Comparison of ENCODE assay signal across 11 cellular contexts in genomic region chr12:3728686-3729085, GRCh38. TPM values are rescaled to one million over a fixed set of nuclear protein-coding genes. Genes with fewer than 3 reads are reported as not detected.
DNase-seq lines count a peak whose midpoint lies in the region; ATAC-seq, FAIRE-seq and TF ChIP-seq lines count a peak whose summit lies in the region.
"Had no signal": no experiment of that assay in that cellular context is flagged by ENCODE, and none has a peak within 500 bp of the region (broad histone marks: within the 10 kb centered on the region; RNA-seq: fewer than 3 reads in every experiment).

No MANE protein-coding gene starts in this region.

- DNase-seq in GM19239 (ENCODE audit: insufficient read length, low spot score) (no peak), T-cell (peak in 25 of 34 experiments; percentile 12 to 61 (median 35)), vagina (ENCODE audit: extremely low spot score in 2 of 2) (no peak), COLO668 (lab: John Stamatoyannopoulos, UW; ENCODE audit: unreplicated experiment) (no peak), dermis blood vessel endothelial cell (no peak)
- no peak for DNase-seq in stimulated activated naive CD4-positive, alpha-beta T cell (lab: John Stamatoyannopoulos, UW)
- DNase-seq: left ventricle myocardium inferior, WERI-Rb-1 had no signal

- peaks cover 24% of the 10 kb centered on the region for H3K36me3 ChIP-seq in neutrophil
- no peaks in the 10 kb centered on the region for H3K36me3 ChIP-seq in vagina
- H3K36me3 ChIP-seq: left ventricle myocardium inferior, WERI-Rb-1 had no signal

- peak overlapping the region; percentile 66 to 90 for H3K27ac Mint-ChIP-seq in T-cell

- peaks cover 72% of the 10 kb centered on the region for H3K36me3 Mint-ChIP-seq in T-cell

- TF ChIP-seq POLR2A in vagina (IDR thresholded peaks at IDR 0.05) = no peak

- H3K27me3 ChIP-seq in neutrophil (no peaks in the 10 kb centered on the region), vagina (no peaks in the 10 kb centered on the region)

- CTCF ChIA-PET in T-cell (lab: Charles Lee) = interaction anchor here in 1 of 2 donors (0.7 to 1.9 kb wide), 2 partner anchors 25 to 548 kb away, joined by 3 to 9 read pairs; partner anchors contain the start of gene CRACR2A

- H3K27ac ChIP-seq in neutrophil = peak overlapping the region; percentile 94
- no peak overlapping the region for H3K27ac ChIP-seq in vagina
- H3K27ac ChIP-seq: left ventricle myocardium inferior, WERI-Rb-1 had no signal

- H3K4me3 ChIP-seq in neutrophil (ENCODE audit: low read depth in 1 of 2, low read length in 1 of 2) (peak overlapping the region; percentile 56 to 64), vagina (no peak overlapping the region)
- H3K4me3 ChIP-seq: left ventricle myocardium inferior had no signal

- H3K27me3 Mint-ChIP-seq in T-cell = no peaks in the 10 kb centered on the region

- H3K9me3 ChIP-seq in neutrophil (no peaks in the 10 kb centered on the region), vagina (no peaks in the 10 kb centered on the region)
- H3K9me3 ChIP-seq: left ventricle myocardium inferior had no signal

- peaks cover 67 to 77% of the 10 kb centered on the region in 2 experiments for H3K4me1 ChIP-seq in neutrophil (ENCODE audit: control insufficient read depth in 1 of 2, insufficient read depth in 1 of 2, low read depth in 1 of 2, low read length in 1 of 2)
- H3K4me1 ChIP-seq in vagina = no peaks in the 10 kb centered on the region

- H3K9me3 Mint-ChIP-seq in T-cell = no peaks in the 10 kb centered on the region

- H3K4me3 Mint-ChIP-seq in T-cell = peak overlapping the region in 1 of 3 donors; percentile 64

- POLR2A ChIA-PET in T-cell (lab: Charles Lee) = no interaction called here

- TF ChIP-seq CTCF in neutrophil (IDR thresholded peaks at IDR 0.05) (peak; percentile 25), vagina (IDR thresholded peaks at IDR 0.05) (no peak)

- FAIRE-seq in GM19239 (lab: Jason Lieb, UNC) = peak; percentile 39
- FAIRE-seq: astrocyte had no signal

- intact Hi-C loops in vagina (cut with DNase I) = no loop called here

- H3K4me1 Mint-ChIP-seq in T-cell = peaks cover 34 to 48% (median 41%) of the 10 kb centered on the region in 3 donors

- ATAC-seq in HG03097 (IDR thresholded peaks at IDR 0.05; ENCODE audit: low FRiP score, unreplicated experiment) (peak; percentile 30), T-cell (replicated peaks in 1 of 4) (peak in 3 of 4 experiments; percentile 25 to 64 (median 36))

RNA-seq across cellular contexts. Expression of gene CRACR2A, which starts 24.2 kb away (rescaled TPM):
- total RNA-seq in T-cell (10 to 100 TPM; 38.3 to 47.0 (median 40.6) TPM), vagina (4.4 TPM), dermis blood vessel endothelial cell (8.8 and 22.1 TPM in 2 replicates)

Comparison
In these comparisons a context has a peak if more than half of its experiments do, and no peak if none do; other contexts are left out.
1. DNase-seq: peak in T-cell (25 of 34); none in GM19239 (single experiment), vagina (0 of 2), COLO668 (single experiment), dermis blood vessel endothelial cell (single experiment) and stimulated activated naive CD4-positive, alpha-beta T cell (0 of 6).
2. H3K4me3 ChIP-seq: peak in neutrophil (2 of 2); none in vagina (0 of 2).